20 cellular contexts compared by ENCODE assay signal in genomic region chr5:142118421-142118686, GRCh38. TPM values are rescaled to one million over a fixed set of nuclear protein-coding genes. Genes with fewer than 3 reads are reported as not detected.
A peak's percentile ranks its signal among the peaks of the same experiment; 100 is the strongest.
DNase-seq lines count a peak whose midpoint lies in the region; ATAC-seq and TF ChIP-seq lines count a peak whose summit lies in the region.
"Had no signal": no experiment of that assay in that cellular context is flagged by ENCODE, and none has a peak within 500 bp of the region (broad histone marks: within the 10 kb centered on the region; RNA-seq: fewer than 3 reads in every experiment).

No MANE protein-coding gene starts in this region.

- ATAC-seq in stimulated activated naive CD8-positive, alpha-beta T cell treated with anti-CD3 and anti-CD28 coated beads, Interleukin-15, Interleukin-2, amounts not matched to agents 100 U/mL and 50 U/mL, for 24 hours, result no peak
- ATAC-seq in T-cell (replicated peaks in 1 of 4), result no peak
- ATAC-seq in GM19023 (IDR thresholded peaks at IDR 0.05; ENCODE audit: unreplicated experiment), result no peak
- no peak for ATAC-seq in GM18861 (IDR thresholded peaks at IDR 0.05; ENCODE audit: unreplicated experiment)
- ATAC-seq: body of pancreas, HCT116, psoas muscle, upper lobe of right lung had no signal

- H3K36me3 Mint-ChIP-seq in stimulated activated naive CD8-positive, alpha-beta T cell treated with anti-CD3 and anti-CD28 coated beads, Interleukin-15, Interleukin-2, amounts not matched to agents 100 ng/mL and 50 ng/mL, for 24 hours (ENCODE audit: low read depth), result peaks cover 76% of the 10 kb centered on the region
- peaks cover 48% of the 10 kb centered on the region for H3K36me3 Mint-ChIP-seq in T-cell
- peaks cover 32% of the 10 kb centered on the region for H3K36me3 Mint-ChIP-seq in type B pancreatic cell

- no peak for DNase-seq in stimulated activated naive CD8-positive, alpha-beta T cell treated with anti-CD3 and anti-CD28 coated beads, Interleukin-15, Interleukin-2, amounts not matched to agents 100 U/mL and 50 U/mL, for 24 hours
- DNase-seq in T-cell (no peak), cerebellar cortex (ENCODE audit: low spot score) (peak; percentile 29), type B pancreatic cell (ENCODE audit: extremely low spot score, unreplicated experiment) (no peak), NCI-H510A (lab: John Stamatoyannopoulos, UW) (no peak)
- DNase-seq: body of pancreas; DMS79; left ventricle myocardium inferior; NCI-H2081 treated with DMSO at 0.1 percent for 48 hours; NCI-H446; NK-92 treated with Interleukin-12 subunit alpha and Interleukin-12 subunit beta, amount 100 ng/mL, for 24 hours; psoas muscle; SK-N-SH; stimulated activated CD4-positive, alpha-beta T cell treated with anti-CD3 and anti-CD28 coated beads, Interleukin-4, amount 100 ng/mL, for 1 hour; T-helper 9 cell; upper lobe of right lung had no signal

- TF ChIP-seq CTCF in type B pancreatic cell (conservative IDR thresholded peaks at IDR 0.05), result no peak

- POLR2A ChIA-PET in T-cell (lab: Charles Lee), result interaction anchor here (0.6 kb wide), 2 partner anchors 22 to 1948 kb away, joined by 3 to 4 read pairs; no protein-coding TSS in a partner anchor

- no peaks in the 10 kb centered on the region for H3K27me3 Mint-ChIP-seq in stimulated activated naive CD8-positive, alpha-beta T cell treated with anti-CD3 and anti-CD28 coated beads, Interleukin-15, Interleukin-2, amounts not matched to agents 100 ng/mL and 50 ng/mL, for 24 hours
- H3K27me3 Mint-ChIP-seq in T-cell (no peaks in the 10 kb centered on the region), type B pancreatic cell (no peaks in the 10 kb centered on the region)

- CTCF ChIA-PET in T-cell (lab: Charles Lee), result interaction anchor here in 1 of 2 donors (0.6 to 1.0 kb wide), 3 partner anchors 16 to 155 kb away, joined by 3 read pairs; no protein-coding TSS in a partner anchor

- H3K9me3 Mint-ChIP-seq in stimulated activated naive CD8-positive, alpha-beta T cell treated with anti-CD3 and anti-CD28 coated beads, Interleukin-15, Interleukin-2, amounts not matched to agents 100 ng/mL and 50 ng/mL, for 24 hours, result no peaks in the 10 kb centered on the region
- H3K9me3 Mint-ChIP-seq in T-cell (no peaks in the 10 kb centered on the region), type B pancreatic cell (no peaks in the 10 kb centered on the region)

- H3K4me1 Mint-ChIP-seq in stimulated activated naive CD8-positive, alpha-beta T cell treated with anti-CD3 and anti-CD28 coated beads, Interleukin-15, Interleukin-2, amounts not matched to agents 100 ng/mL and 50 ng/mL, for 24 hours (ENCODE audit: low read depth), result peaks cover 87% of the 10 kb centered on the region
- H3K4me1 Mint-ChIP-seq in T-cell (peaks cover 86 to 94% (median 89%) of the 10 kb centered on the region in 3 donors), type B pancreatic cell (ENCODE audit: unreplicated experiment) (peaks cover 28% of the 10 kb centered on the region)

- H3K4me3 Mint-ChIP-seq in stimulated activated naive CD8-positive, alpha-beta T cell treated with anti-CD3 and anti-CD28 coated beads, Interleukin-15, Interleukin-2, amounts not matched to agents 100 ng/mL and 50 ng/mL, for 24 hours, result peak overlapping the region; percentile 27
- H3K4me3 Mint-ChIP-seq in T-cell (peak overlapping the region in 2 of 3 donors; percentile 54 to 70), type B pancreatic cell (peak overlapping the region; percentile 56)

- peak overlapping the region; percentile 38 for H3K27ac Mint-ChIP-seq in stimulated activated naive CD8-positive, alpha-beta T cell treated with anti-CD3 and anti-CD28 coated beads, Interleukin-15, Interleukin-2, amounts not matched to agents 100 ng/mL and 50 ng/mL, for 24 hours
- no peak overlapping the region for H3K27ac Mint-ChIP-seq in T-cell
- no peak overlapping the region for H3K27ac Mint-ChIP-seq in type B pancreatic cell

RNA-seq across cellular contexts. Expression of gene NDFIP1, which starts 9.8 kb away (rescaled TPM):
- 100 to 1,000 TPM in 2 of 5 donors, 10 to 100 TPM in 3; 76.3 to 194 (median 90.8) TPM for total RNA-seq in T-cell
- 57.7 and 59.3 TPM in 2 replicates for total RNA-seq in type B pancreatic cell (ENCODE audit: low replicate concordance)
